Comparison of ENCODE assay signal across 20 cellular contexts in genomic region chr2:194264586-194264985, GRCh38.
"Had no signal": no experiment of that assay in that cellular context is flagged by ENCODE, and none has a peak within 500 bp of the region (broad histone marks: within the 10 kb centered on the region; RNA-seq: fewer than 3 reads in every experiment).

No MANE protein-coding gene starts in this region.

- H3K4me2 ChIP-seq: hepatocyte had no signal

- H3K36me3 ChIP-seq: esophagus muscularis mucosa, gastroesophageal sphincter, heart left ventricle, left lung, lower lobe of right lung had no signal

- H3K27me3 ChIP-seq: dorsolateral prefrontal cortex, esophagus muscularis mucosa, foreskin keratinocyte, gastroesophageal sphincter, heart left ventricle, hepatocyte, left lung had no signal

- DNase-seq: dermis blood vessel endothelial cell; dorsolateral prefrontal cortex; effector CD4-positive, alpha-beta T cell; effector memory CD4-positive, alpha-beta T cell; foreskin keratinocyte; heart left ventricle; hypothalamus; immature natural killer cell; islet precursor cell; left cardiac atrium; left ventricle myocardium superior; lower lobe of right lung; mesenchymal stem cell; mucosa of descending colon had no signal

- H2AFZ ChIP-seq: hepatocyte had no signal

- H3K4me3 ChIP-seq: coronary artery, dorsolateral prefrontal cortex, esophagus muscularis mucosa, gastroesophageal sphincter, heart left ventricle, hepatocyte, left lung, lower lobe of right lung, mucosa of descending colon had no signal

- H3K27ac ChIP-seq: coronary artery, dorsolateral prefrontal cortex, esophagus muscularis mucosa, foreskin keratinocyte, gastroesophageal sphincter, heart left ventricle, hepatocyte, left lung, lower lobe of right lung had no signal

- H3K4me3 Mint-ChIP-seq: immature natural killer cell, mesothelial cell of epicardium had no signal

- H3K36me3 Mint-ChIP-seq: mesothelial cell of epicardium had no signal

- ATAC-seq: foreskin keratinocyte, gastroesophageal sphincter, heart left ventricle, left cardiac atrium, left lung, left ventricle myocardium superior, mucosa of descending colon had no signal

- H3K4me1 ChIP-seq: esophagus muscularis mucosa, foreskin keratinocyte, gastroesophageal sphincter, heart left ventricle, left lung, lower lobe of right lung had no signal

- H3K9me3 ChIP-seq: esophagus muscularis mucosa, gastroesophageal sphincter, heart left ventricle, left lung, lower lobe of right lung, mucosa of descending colon had no signal

- H3K27ac Mint-ChIP-seq: immature natural killer cell, mesothelial cell of epicardium had no signal

- H3K9me3 Mint-ChIP-seq: mesothelial cell of epicardium had no signal

- H3K79me2 ChIP-seq: hepatocyte had no signal
